In genomic region chr6:34383651-34384304, GRCh38 we compare ENCODE assay signal across 13 cellular contexts. TPM values are rescaled to one million over a fixed set of nuclear protein-coding genes. Genes with fewer than 3 reads are reported as not detected.
DNase-seq lines count a peak whose midpoint lies in the region; ATAC-seq and TF ChIP-seq lines count a peak whose summit lies in the region.
"Had no signal": no experiment of that assay in that cellular context is flagged by ENCODE, and none has a peak within 500 bp of the region (broad histone marks: within the 10 kb centered on the region; RNA-seq: fewer than 3 reads in every experiment).

No MANE protein-coding gene starts in this region.

- peaks cover 72% of the 10 kb centered on the region for H3K79me2 ChIP-seq in ACC112 (ENCODE audit: control insufficient read depth, insufficient read depth, low read length, unreplicated experiment)
- H3K79me2 ChIP-seq in Loucy (ENCODE audit: insufficient read depth, low read length), result peaks cover 95% of the 10 kb centered on the region
- H3K79me2 ChIP-seq in osteoblast (ENCODE audit: insufficient read depth, low read length), result peaks cover 79% of the 10 kb centered on the region

- H3F3A ChIP-seq in Loucy (ENCODE audit: low read depth), result no peaks in the 10 kb centered on the region

- ATAC-seq in GM18511 (IDR thresholded peaks at IDR 0.05; ENCODE audit: unreplicated experiment), result no peak

- H3K4me1 ChIP-seq in ACC112 (ENCODE audit: control insufficient read depth, insufficient read depth, low read length, unreplicated experiment), result peaks cover 33% of the 10 kb centered on the region
- peaks cover 37% of the 10 kb centered on the region for H3K4me1 ChIP-seq in Loucy (ENCODE audit: insufficient read depth, low read length, poor library complexity, severe bottlenecking)
- H3K4me1 ChIP-seq in esophagus (ENCODE audit: control insufficient read depth in 2 of 2, insufficient read depth in 2 of 2, low read length in 1 of 2), result peaks cover 0 to 2% of the 10 kb centered on the region in 2 donors
- peaks cover 32% of the 10 kb centered on the region for H3K4me1 ChIP-seq in osteoblast (ENCODE audit: insufficient read depth, low read length)

- 76 to 80% methylated on average over 5 of the region's 5 CpGs for WGBS in esophagus, 2 donors

- H4K20me1 ChIP-seq in Loucy (ENCODE audit: insufficient read depth, low read length, poor library complexity, severe bottlenecking) (peaks cover 37% of the 10 kb centered on the region), osteoblast (ENCODE audit: insufficient read depth, low read length) (peaks cover 48% of the 10 kb centered on the region)

- DNase-seq in osteoblast (ENCODE audit: insufficient read length, low spot score, missing footprints), result no peak
- no peak for DNase-seq in NCI-H82 treated with DMSO at 0.1 percent for 48 hours (lab: John Stamatoyannopoulos, UW; ENCODE audit: unreplicated experiment)
- DNase-seq in NCI-H526 (lab: John Stamatoyannopoulos, UW), result no peak
- DNase-seq in NOMO-1 treated with dmso at 0.1 percent for 144 hours (lab: John Stamatoyannopoulos, UW; ENCODE audit: unreplicated experiment), result no peak
- DNase-seq: activated CD4-positive, alpha-beta T cell treated with anti-CD3 and anti-CD28 coated beads, Interleukin-2, amount 50 U/mL, for 4 hours; activated naive CD4-positive, alpha-beta T cell treated with Interleukin-2 at 50 U/mL for 16 hours; NCI-H510A treated with DMSO at 0.1 percent for 48 hours; SK-N-SH had no signal

- H3K4me3 ChIP-seq in ACC112 (ENCODE audit: low read depth, low read length), result no peak overlapping the region
- no peak overlapping the region for H3K4me3 ChIP-seq in Loucy (ENCODE audit: low read length, poor library complexity, severe bottlenecking)
- H3K4me3 ChIP-seq in esophagus (ENCODE audit: low read depth in 1 of 2, low read length in 2 of 2), result no peak overlapping the region
- no peak overlapping the region for H3K4me3 ChIP-seq in osteoblast (ENCODE audit: insufficient read depth, low read length)
- H3K4me3 ChIP-seq: HAP-1 had no signal

- no peak overlapping the region for H3K9ac ChIP-seq in Loucy (ENCODE audit: low read depth, low read length, poor library complexity, severe bottlenecking)
- H3K9ac ChIP-seq: SK-N-SH had no signal

- H3K4me2 ChIP-seq in Loucy (ENCODE audit: low read depth, low read length, poor library complexity, severe bottlenecking) (peak overlapping the region; percentile 15), osteoblast (ENCODE audit: insufficient read depth, low read length) (peak overlapping the region; percentile 51)
- H3K4me2 ChIP-seq: SK-N-SH had no signal

- no peaks in the 10 kb centered on the region for H3K27me3 ChIP-seq in ACC112 (ENCODE audit: insufficient read depth, low read length)
- no peaks in the 10 kb centered on the region for H3K27me3 ChIP-seq in Loucy (ENCODE audit: insufficient read depth, low read length, poor library complexity, severe bottlenecking)
- no peaks in the 10 kb centered on the region for H3K27me3 ChIP-seq in esophagus (ENCODE audit: control insufficient read depth in 1 of 2, insufficient read depth in 2 of 2, low read length in 2 of 2)
- H3K27me3 ChIP-seq in osteoblast (ENCODE audit: insufficient read depth, low read length), result no peaks in the 10 kb centered on the region

- H3K9me2 ChIP-seq in Loucy (replicated peaks; ENCODE audit: low read depth, low read length), result no peaks in the 10 kb centered on the region
- H3K9me2 ChIP-seq: SK-N-SH had no signal

- H3K36me3 ChIP-seq in ACC112 (ENCODE audit: insufficient read depth, low read length) (no peaks in the 10 kb centered on the region; the same call in 1 of the 2 replicates), Loucy (ENCODE audit: insufficient read depth, low read length) (no peaks in the 10 kb centered on the region), esophagus (ENCODE audit: control insufficient read depth in 2 of 2, insufficient read depth in 2 of 2, low read length in 1 of 2) (no peaks in the 10 kb centered on the region), osteoblast (ENCODE audit: insufficient read depth, low read length) (no peaks in the 10 kb centered on the region)

- H3K9me3 ChIP-seq in Loucy (ENCODE audit: insufficient read depth, low read depth, low read length), result no peaks in the 10 kb centered on the region
- H3K9me3 ChIP-seq in esophagus (ENCODE audit: control insufficient read depth in 2 of 2, insufficient read depth in 1 of 2, low read depth in 1 of 2, low read length in 1 of 2), result no peaks in the 10 kb centered on the region
- H3K9me3 ChIP-seq in osteoblast (ENCODE audit: low read depth, low read length), result no peaks in the 10 kb centered on the region
- H3K9me3 ChIP-seq: HAP-1, SK-N-SH had no signal

- no peak overlapping the region for H2AFZ ChIP-seq in ACC112 (ENCODE audit: low read length, unreplicated experiment)
- H2AFZ ChIP-seq in Loucy (ENCODE audit: low read length), result no peak overlapping the region
- no peak overlapping the region for H2AFZ ChIP-seq in osteoblast (ENCODE audit: low read length)

- no peak for TF ChIP-seq CTCF in Loucy (conservative IDR thresholded peaks at IDR 0.05; ENCODE audit: low read length)
- TF ChIP-seq CTCF in osteoblast (IDR thresholded peaks at IDR 0.05; ENCODE audit: extremely low read depth, low read depth, low read length), result no peak

- H3K27ac ChIP-seq in ACC112 (ENCODE audit: low read depth, low read length), result peak overlapping the region; percentile 78
- H3K27ac ChIP-seq in esophagus (ENCODE audit: low read depth in 2 of 2, low read length in 1 of 2), result peak overlapping the region; percentile 16 to 27
- H3K27ac ChIP-seq in osteoblast (ENCODE audit: low read depth, low read length), result peak overlapping the region; percentile 84

RNA-seq across cellular contexts. Expression of gene NUDT3, which starts 8.7 kb away (rescaled TPM):
- 1 to 10 TPM; 7.9 to 8.5 TPM for polyA plus RNA-seq in esophagus
- 37.6 and 42.4 TPM in 2 replicates for total RNA-seq in osteoblast

RNA-seq across cellular contexts. Expression of gene RPS10, which starts 42.1 kb away (rescaled TPM):
- 1,000 to 10,000 TPM; 1,884 to 2,829 TPM for polyA plus RNA-seq in esophagus
- total RNA-seq in osteoblast, result 1,993 and 2,228 TPM in 2 replicates

Comparison
In these comparisons a context has a peak if more than half of its experiments do, and no peak if none do; other contexts are left out.
1. H3K27ac ChIP-seq: peak in every context shown above with its lines; median percentile 84 in osteoblast; 78 in ACC112; 22 in esophagus.